Comparison of ENCODE assay signal across 24 cellular contexts in genomic region chr13:90709329-90709728, GRCh38.
DNase-seq lines count a peak whose midpoint lies in the region; ATAC-seq and TF ChIP-seq lines count a peak whose summit lies in the region.
"Had no signal": no experiment of that assay in that cellular context is flagged by ENCODE, and none has a peak within 500 bp of the region (broad histone marks: within the 10 kb centered on the region; RNA-seq: fewer than 3 reads in every experiment).

No MANE protein-coding gene starts in this region.

- no peak for TF ChIP-seq CTCF in HFFc6 (IDR thresholded peaks at IDR 0.05)
- no peak for TF ChIP-seq CTCF in glutamatergic neuron (IDR thresholded peaks at IDR 0.05; ENCODE audit: partially characterized antibody, unreplicated experiment)

- H3K9me3 Mint-ChIP-seq in HFFc6 (no peaks in the 10 kb centered on the region), glutamatergic neuron (ENCODE audit: unreplicated experiment) (peaks cover 2% of the 10 kb centered on the region)
- peaks cover 7 to 10% of the 10 kb centered on the region in 2 donors for H3K9me3 Mint-ChIP-seq in stimulated activated naive CD8-positive, alpha-beta T cell treated with anti-CD3 and anti-CD28 coated beads, Interleukin-15, amount 100 ng/mL, for 72 hours
- peaks cover 21% of the 10 kb centered on the region for H3K9me3 Mint-ChIP-seq in stimulated activated effector memory CD8-positive, alpha-beta T cell treated with anti-CD3 and anti-CD28 coated beads, Interleukin-12 subunit alpha, Interleukin-12 subunit beta, amount 100 ng/mL, for 72 hours
- H3K9me3 Mint-ChIP-seq: GM23338, H9 had no signal

- H3K27ac Mint-ChIP-seq in HFFc6, result no peak overlapping the region
- peak overlapping the region; percentile 76 for H3K27ac Mint-ChIP-seq in glutamatergic neuron (ENCODE audit: unreplicated experiment)
- H3K27ac Mint-ChIP-seq in stimulated activated naive CD8-positive, alpha-beta T cell treated with anti-CD3 and anti-CD28 coated beads, Interleukin-15, amount 100 ng/mL, for 72 hours, result no peak overlapping the region
- H3K27ac Mint-ChIP-seq in stimulated activated effector memory CD8-positive, alpha-beta T cell treated with anti-CD3 and anti-CD28 coated beads, Interleukin-12 subunit alpha, Interleukin-12 subunit beta, amount 100 ng/mL, for 72 hours, result no peak overlapping the region
- H3K27ac Mint-ChIP-seq: CD4-positive, alpha-beta T cell; GM23338; H9; IgD-negative memory B cell had no signal

- peak; percentile 61 for DNase-seq in Ammon's horn (ENCODE audit: low spot score)
- no peak for DNase-seq in HFFc6
- peak; percentile 89 for DNase-seq in NCI-H69 (lab: John Stamatoyannopoulos, UW)
- no peak for DNase-seq in glutamatergic neuron
- DNase-seq in stimulated activated naive CD8-positive, alpha-beta T cell treated with anti-CD3 and anti-CD28 coated beads, Interleukin-15, amount 100 ng/mL, for 72 hours, result no peak
- DNase-seq in caudate nucleus (lab: John Stamatoyannopoulos, UW), result no peak
- no peak for DNase-seq in stimulated activated effector memory CD8-positive, alpha-beta T cell treated with anti-CD3 and anti-CD28 coated beads, Interleukin-12 subunit alpha, Interleukin-12 subunit beta, amount 100 ng/mL, for 72 hours (ENCODE audit: low spot score in 2 of 2)
- no peak for DNase-seq in middle frontal gyrus (ENCODE audit: extremely low spot score, low spot score)
- DNase-seq: CD4-positive, alpha-beta T cell; DMS53; H9; NCI-H1048; NCI-H1417; NCI-H1694; NCI-H2029 treated with DMSO at 0.1 percent for 48 hours; NCI-H2171; NCI-H774; PC-9; SJCRH30 had no signal

- H3K4me1 Mint-ChIP-seq in HFFc6 (ENCODE audit: low read depth), result peaks cover 12% of the 10 kb centered on the region
- H3K4me1 Mint-ChIP-seq in glutamatergic neuron (ENCODE audit: low read depth, unreplicated experiment), result peaks cover 9% of the 10 kb centered on the region
- no peaks in the 10 kb centered on the region for H3K4me1 Mint-ChIP-seq in stimulated activated naive CD8-positive, alpha-beta T cell treated with anti-CD3 and anti-CD28 coated beads, Interleukin-15, amount 100 ng/mL, for 72 hours
- no peaks in the 10 kb centered on the region for H3K4me1 Mint-ChIP-seq in stimulated activated effector memory CD8-positive, alpha-beta T cell treated with anti-CD3 and anti-CD28 coated beads, Interleukin-12 subunit alpha, Interleukin-12 subunit beta, amount 100 ng/mL, for 72 hours
- H3K4me1 Mint-ChIP-seq: GM23338, H9, IgD-negative memory B cell had no signal

- H3K4me3 Mint-ChIP-seq in HFFc6 (peak overlapping the region; percentile 5; the same call in 1 of the 2 replicates), glutamatergic neuron (ENCODE audit: unreplicated experiment) (no peak overlapping the region)
- no peak overlapping the region for H3K4me3 Mint-ChIP-seq in stimulated activated naive CD8-positive, alpha-beta T cell treated with anti-CD3 and anti-CD28 coated beads, Interleukin-15, amount 100 ng/mL, for 72 hours
- H3K4me3 Mint-ChIP-seq in stimulated activated effector memory CD8-positive, alpha-beta T cell treated with anti-CD3 and anti-CD28 coated beads, Interleukin-12 subunit alpha, Interleukin-12 subunit beta, amount 100 ng/mL, for 72 hours, result no peak overlapping the region
- H3K4me3 Mint-ChIP-seq: CD4-positive, alpha-beta T cell; GM23338; H9; IgD-negative memory B cell had no signal

- H3K36me3 Mint-ChIP-seq in HFFc6 (ENCODE audit: low read depth) (no peaks in the 10 kb centered on the region), glutamatergic neuron (ENCODE audit: unreplicated experiment) (no peaks in the 10 kb centered on the region)
- no peaks in the 10 kb centered on the region for H3K36me3 Mint-ChIP-seq in stimulated activated effector memory CD8-positive, alpha-beta T cell treated with anti-CD3 and anti-CD28 coated beads, Interleukin-12 subunit alpha, Interleukin-12 subunit beta, amount 100 ng/mL, for 72 hours
- H3K36me3 Mint-ChIP-seq: IgD-negative memory B cell had no signal

- no peak overlapping the region for H3K27ac ChIP-seq in caudate nucleus (ENCODE audit: low read depth, low read length)
- H3K27ac ChIP-seq: BLaER1 treated with 17β-estradiol and CSF1 and Interleukin-3, amounts not matched to agents 10 nM and 100 nM; HL-60; PC-9; SJCRH30 had no signal

- no peak for ATAC-seq in stimulated activated naive CD8-positive, alpha-beta T cell treated with anti-CD3 and anti-CD28 coated beads, Interleukin-15, amount 100 ng/mL, for 72 hours
- ATAC-seq in stimulated activated effector memory CD8-positive, alpha-beta T cell treated with anti-CD3 and anti-CD28 coated beads, Interleukin-12 subunit alpha, Interleukin-12 subunit beta, amount 100 ng/mL, for 72 hours, result no peak
- ATAC-seq: GM23338, Right ventricle myocardium inferior had no signal

- no peaks in the 10 kb centered on the region; the same call in 1 of the 2 replicates for H3K27me3 Mint-ChIP-seq in HFFc6 (ENCODE audit: insufficient read depth)
- H3K27me3 Mint-ChIP-seq in glutamatergic neuron (ENCODE audit: unreplicated experiment), result no peaks in the 10 kb centered on the region
- no peaks in the 10 kb centered on the region for H3K27me3 Mint-ChIP-seq in stimulated activated naive CD8-positive, alpha-beta T cell treated with anti-CD3 and anti-CD28 coated beads, Interleukin-15, amount 100 ng/mL, for 72 hours
- H3K27me3 Mint-ChIP-seq: CD4-positive, alpha-beta T cell; IgD-negative memory B cell had no signal

Comparison
In these comparisons a context has a peak if more than half of its experiments do, and no peak if none do; other contexts are left out.
1. DNase-seq: peak in Ammon's horn (single experiment) and NCI-H69 (single experiment); none in HFFc6 (single experiment), glutamatergic neuron (single experiment), stimulated activated naive CD8-positive, alpha-beta T cell treated with anti-CD3 and anti-CD28 coated beads, Interleukin-15, amount 100 ng/mL, for 72 hours (0 of 2), caudate nucleus (0 of 61), stimulated activated effector memory CD8-positive, alpha-beta T cell treated with anti-CD3 and anti-CD28 coated beads, Interleukin-12 subunit alpha, Interleukin-12 subunit beta, amount 100 ng/mL, for 72 hours (0 of 2) and middle frontal gyrus (single experiment).